8 cellular contexts compared by ENCODE assay signal in genomic region chr3:25664810-25665645, GRCh38. TPM values are rescaled to one million over a fixed set of nuclear protein-coding genes. Genes with fewer than 3 reads are reported as not detected.
DNase-seq lines count a peak whose midpoint lies in the region; ATAC-seq lines count a peak whose summit lies in the region.

Gene TOP2B (minus strand): TSS chr3:25664907. CDS start chr3:25664297, 610 bp downstream.

- peak within 1 kb of the TSS; percentile 100 for H3K27ac ChIP-seq in BLaER1

- H3K27me3 ChIP-seq in BLaER1 = no peaks in the 10 kb centered on the region

- H4K20me1 ChIP-seq in BLaER1 = no peaks in the 10 kb centered on the region; the same call in 1 of the 2 replicates

- peak within 1 kb of the TSS; percentile 86 for H3K4me3 ChIP-seq in BLaER1

- H3K4me2 ChIP-seq in BLaER1 = peak within 1 kb of the TSS; percentile 91

- H3K9ac ChIP-seq in BLaER1 = peak within 1 kb of the TSS; percentile 100

- DNase-seq in NCI-H69 (lab: John Stamatoyannopoulos, UW) = peak; percentile 94
- peak; percentile 93 for DNase-seq in activated CD4-positive, alpha-beta T cell treated with anti-CD3 and anti-CD28 coated beads, Interleukin-2, amount 50 U/mL, for 1 hour
- peak; percentile 69 for DNase-seq in cortex of kidney (lab: John Stamatoyannopoulos, UW)
- DNase-seq in left colon = peak; percentile 95 to 97
- peak; percentile 95 for DNase-seq in stimulated activated CD4-positive, alpha-beta T cell treated with anti-CD3 and anti-CD28 coated beads, Interleukin-1b, Interleukin-23, amount 100 ng/mL, for 48 hours

- ATAC-seq in GM19328 (IDR thresholded peaks at IDR 0.05; ENCODE audit: unreplicated experiment) (peak; percentile 87), HG03520 (IDR thresholded peaks at IDR 0.05; ENCODE audit: unreplicated experiment) (peak; percentile 91), left colon (peak; percentile 95)

- peaks cover 30% of the 10 kb centered on the region for H3K36me3 ChIP-seq in BLaER1

- peaks cover 42% of the 10 kb centered on the region for H3K4me1 ChIP-seq in BLaER1

- intact Hi-C loops in left colon (cut with DNase I, micrococcal nuclease) = loop anchor here in 1 of 2 donors (5.0 kb wide), 1 partner anchor 117 kb away; the partner anchor contains the start of gene NGLY1

- H3K9me3 ChIP-seq in BLaER1 = no peaks in the 10 kb centered on the region

RNA-seq across cellular contexts. Expression of gene TOP2B, which starts in this region (rescaled TPM):
- total RNA-seq in left colon = 10 to 100 TPM; 78.1 to 84.1 TPM

Comparison
In these comparisons a context has a peak if more than half of its experiments do, and no peak if none do; other contexts are left out.
1. Peak in every context shown above with its lines: DNase-seq, ATAC-seq, H3K4me3 ChIP-seq and H3K27ac ChIP-seq.